ENCODE assay signal across 1 cellular context in genomic region chr2:200901459-200902072, GRCh38.
TF ChIP-seq lines count a peak whose summit lies in the region.

No MANE protein-coding gene starts in this region.

TF ChIP-seq in endothelial cell of umbilical vein, 7 proteins besides CTCF, POLR2A, EP300 and RAD21 (continued from another document):
- TF ChIP-seq FOS (IDR thresholded peaks at IDR 0.05; ENCODE audit: borderline replicate concordance, insufficient read depth, low read length) (no peak), MYC (IDR thresholded peaks at IDR 0.05; ENCODE audit: low read depth, low read length) (no peak)
